ENCODE assay signal across 17 cellular contexts in genomic region chr10:22674215-22674930, GRCh38. TPM values are rescaled to one million over a fixed set of nuclear protein-coding genes. Genes with fewer than 3 reads are reported as not detected.
DNase-seq lines count a peak whose midpoint lies in the region; ATAC-seq and TF ChIP-seq lines count a peak whose summit lies in the region.
"Had no signal": no experiment of that assay in that cellular context is flagged by ENCODE, and none has a peak within 500 bp of the region (broad histone marks: within the 10 kb centered on the region; RNA-seq: fewer than 3 reads in every experiment).

No MANE protein-coding gene starts in this region.

- no peaks in the 10 kb centered on the region for H3K27me3 Mint-ChIP-seq in activated CD8-positive, alpha-beta T cell treated with anti-CD3 and anti-CD28 coated beads, Interleukin-2, amount 10 ng/mL, durations not matched to agents 7 days and 5 days (ENCODE audit: low read depth)

- WGBS in mesenchymal stem cell, result 72% methylated on average over 3 of the region's 4 CpGs

- no peak overlapping the region for H2BK120ac ChIP-seq in mesenchymal stem cell (ENCODE audit: low read depth, low read length)

- DNase-seq in A673 (ENCODE audit: low spot score), result peak; percentile 32
- no peak for DNase-seq in DND-41
- DNase-seq in activated CD8-positive, alpha-beta T cell treated with anti-CD3 and anti-CD28 coated beads, Interleukin-2, amount 10 ng/mL, durations not matched to agents 7 days and 5 days, result no peak
- peak; percentile 33 for DNase-seq in mesenchymal stem cell
- DNase-seq in NCI-H2227 (lab: John Stamatoyannopoulos, UW; ENCODE audit: unreplicated experiment), result no peak
- no peak for DNase-seq in AG08395 (ENCODE audit: low spot score)
- no peak for DNase-seq in MV-4-11 (lab: John Stamatoyannopoulos, UW)
- no peak for DNase-seq in NCI-H1694 (lab: John Stamatoyannopoulos, UW)
- DNase-seq: activated T-cell treated with anti-CD3 and anti-CD28 coated beads, Interleukin-2, amount 50 U/mL, for 4 hours; aorta; colonic mucosa; mammary epithelial cell; NCI-H146; stimulated activated CD4-positive, alpha-beta T cell treated with anti-CD3 and anti-CD28 coated beads, Interleukin-2, amount 100 ng/mL, for 24 hours; thyroid gland had no signal

- peak overlapping the region; percentile 23 for H3K27ac Mint-ChIP-seq in activated CD8-positive, alpha-beta T cell treated with anti-CD3 and anti-CD28 coated beads, Interleukin-2, amount 10 ng/mL, durations not matched to agents 7 days and 5 days
- H3K27ac Mint-ChIP-seq: T-helper 1 cell treated with Interleukin-12 subunit alpha and Interleukin-12 subunit beta and Interleukin-4 antibody, amounts not matched to agents 30 μg/mL and 1 μg/mL, for 36 hours had no signal

- H3K27me3 ChIP-seq in A673 (replicated peaks; ENCODE audit: insufficient read depth, low read depth, low read length, poor library complexity) (no peaks in the 10 kb centered on the region), DND-41 (ENCODE audit: insufficient read depth, low read length, poor library complexity) (no peaks in the 10 kb centered on the region), mesenchymal stem cell (ENCODE audit: control insufficient read depth in 1 of 2, insufficient read depth in 1 of 2, low read length in 2 of 2) (no peaks in the 10 kb centered on the region)
- H3K27me3 ChIP-seq: colonic mucosa, right atrium auricular region, thyroid gland had no signal

- H2AK5ac ChIP-seq in mesenchymal stem cell (ENCODE audit: low read length, severe bottlenecking), result no peak overlapping the region

- H2AFZ ChIP-seq in DND-41 (ENCODE audit: low read depth, low read length) (no peak overlapping the region), mesenchymal stem cell (ENCODE audit: low read depth, low read length) (no peak overlapping the region)

- no peak for ATAC-seq in DND-41 (ENCODE audit: insufficient read depth, low read depth)
- ATAC-seq in activated CD8-positive, alpha-beta T cell treated with anti-CD3 and anti-CD28 coated beads, Interleukin-2, amount 10 ng/mL, durations not matched to agents 7 days and 5 days, result no peak
- ATAC-seq: activated T-cell treated with anti-CD3 and anti-CD28 coated beads, Interleukin-2, amount 50 U/mL, for 4 hours had no signal

- no peak overlapping the region for H3K4ac ChIP-seq in mesenchymal stem cell (ENCODE audit: low read depth in 1 of 2, low read length in 2 of 2)

- no peak overlapping the region for H4K8ac ChIP-seq in mesenchymal stem cell (ENCODE audit: low read length)

- no peak overlapping the region for H3K14ac ChIP-seq in mesenchymal stem cell (ENCODE audit: low read length in 2 of 2)

- H3K4me3 ChIP-seq in A673 (ENCODE audit: low read depth, low read length, poor library complexity, severe bottlenecking), result no peak overlapping the region
- no peak overlapping the region for H3K4me3 ChIP-seq in DND-41 (ENCODE audit: low read depth in 1 of 2, low read length in 2 of 2)
- H3K4me3 ChIP-seq in mesenchymal stem cell (ENCODE audit: insufficient read depth in 1 of 2, low read depth in 1 of 2, low read length in 2 of 2), result no peak overlapping the region
- H3K4me3 ChIP-seq: colonic mucosa, right atrium auricular region, thyroid gland had no signal

- no peaks in the 10 kb centered on the region for H3K9me3 Mint-ChIP-seq in activated CD8-positive, alpha-beta T cell treated with anti-CD3 and anti-CD28 coated beads, Interleukin-2, amount 10 ng/mL, durations not matched to agents 7 days and 5 days (ENCODE audit: insufficient read depth)
- H3K9me3 Mint-ChIP-seq: activated T-cell treated with anti-CD3 and anti-CD28 coated beads, Interleukin-2, amount 50 U/mL, for 4 hours; T-helper 1 cell treated with Interleukin-12 subunit alpha and Interleukin-12 subunit beta and Interleukin-4 antibody, amounts not matched to agents 30 μg/mL and 1 μg/mL, for 36 hours had no signal

- intact Hi-C loops in A673 (cut with micrococcal nuclease; ENCODE audit: unreplicated experiment), result no loop called here

- H2BK12ac ChIP-seq in mesenchymal stem cell (ENCODE audit: low read length in 2 of 2), result no peak overlapping the region

- peak overlapping the region; percentile 24 for H3K27ac ChIP-seq in A673 (ENCODE audit: low read depth, low read length, poor library complexity, severe bottlenecking)
- peak overlapping the region; percentile 22; the same call in 1 of the 2 replicates for H3K27ac ChIP-seq in DND-41 (ENCODE audit: low read length)
- H3K27ac ChIP-seq in mesenchymal stem cell (ENCODE audit: low read length, poor library complexity, severe bottlenecking), result no peak overlapping the region
- H3K27ac ChIP-seq: colonic mucosa, right atrium auricular region, thyroid gland had no signal

- peaks cover 12% of the 10 kb centered on the region for H3K79me1 ChIP-seq in mesenchymal stem cell (replicated peaks; ENCODE audit: low read length, poor library complexity, severe bottlenecking)

- no peak overlapping the region for H3K4me3 Mint-ChIP-seq in activated CD8-positive, alpha-beta T cell treated with anti-CD3 and anti-CD28 coated beads, Interleukin-2, amount 10 ng/mL, durations not matched to agents 7 days and 5 days
- H3K4me3 Mint-ChIP-seq: activated T-cell treated with anti-CD3 and anti-CD28 coated beads, Interleukin-2, amount 50 U/mL, for 4 hours; T-helper 1 cell treated with Interleukin-12 subunit alpha and Interleukin-12 subunit beta and Interleukin-4 antibody, amounts not matched to agents 30 μg/mL and 1 μg/mL, for 36 hours had no signal

- H2BK15ac ChIP-seq in mesenchymal stem cell (ENCODE audit: low read depth, poor library complexity, severe bottlenecking), result no peak overlapping the region

- H3K18ac ChIP-seq in mesenchymal stem cell (ENCODE audit: low read depth in 1 of 2, low read length in 2 of 2), result no peak overlapping the region

- no peaks in the 10 kb centered on the region for H3K9me3 ChIP-seq in A673 (ENCODE audit: low read depth, low read length, poor library complexity, severe bottlenecking)
- H3K9me3 ChIP-seq in DND-41 (ENCODE audit: insufficient read depth, low read length, severe bottlenecking), result no peaks in the 10 kb centered on the region
- H3K9me3 ChIP-seq in mesenchymal stem cell (ENCODE audit: control insufficient read depth, low read length), result no peaks in the 10 kb centered on the region
- H3K9me3 ChIP-seq: colonic mucosa, right atrium auricular region, thyroid gland had no signal

- H3K23ac ChIP-seq in mesenchymal stem cell (ENCODE audit: low read length in 2 of 2), result no peak overlapping the region

- POLR2A ChIA-PET in A673 (lab: Charles Lee; ENCODE audit: low non-redundant PET), result no interaction called here
- POLR2A ChIA-PET in activated CD8-positive, alpha-beta T cell treated with anti-CD3 and anti-CD28 coated beads, Interleukin-2, amount 10 ng/mL, durations not matched to agents 7 days and 5 days (lab: Charles Lee), result no interaction called here

- no peak overlapping the region for H3K9ac ChIP-seq in DND-41 (ENCODE audit: low read depth, low read length)
- H3K9ac ChIP-seq in mesenchymal stem cell (ENCODE audit: low read length), result peak overlapping the region; percentile 31

- H3K4me2 ChIP-seq in DND-41 (ENCODE audit: insufficient read depth, low read length) (no peak overlapping the region), mesenchymal stem cell (ENCODE audit: low read length, poor library complexity, severe bottlenecking) (no peak overlapping the region)

- no peak overlapping the region for H4K91ac ChIP-seq in mesenchymal stem cell (ENCODE audit: low read length)

- peaks cover 59% of the 10 kb centered on the region for H4K20me1 ChIP-seq in DND-41 (ENCODE audit: insufficient read depth, low read length)

- H3K4me1 Mint-ChIP-seq in activated CD8-positive, alpha-beta T cell treated with anti-CD3 and anti-CD28 coated beads, Interleukin-2, amount 10 ng/mL, durations not matched to agents 7 days and 5 days (ENCODE audit: low read depth), result peaks cover 87% of the 10 kb centered on the region

- BruUV-seq in A673 (replicated peaks; lab: Mats Ljungman, UMichigan), result no TSS peak

- H3K36me3 ChIP-seq in A673 (ENCODE audit: insufficient read depth, low read length, poor library complexity, severe bottlenecking), result no peaks in the 10 kb centered on the region
- H3K36me3 ChIP-seq in DND-41 (ENCODE audit: insufficient read depth, low read length), result no peaks in the 10 kb centered on the region
- peaks cover 0 to 2% of the 10 kb centered on the region in 2 experiments for H3K36me3 ChIP-seq in mesenchymal stem cell (ENCODE audit: control insufficient read depth in 1 of 2, insufficient read depth in 2 of 2, low read depth in 1 of 2, low read length in 2 of 2)
- H3K36me3 ChIP-seq: colonic mucosa, right atrium auricular region, thyroid gland had no signal

- peaks cover 99% of the 10 kb centered on the region for H3K79me2 ChIP-seq in DND-41 (ENCODE audit: insufficient read depth, low read length)

- CTCF ChIA-PET in A673 (lab: Charles Lee), result no interaction called here
- CTCF ChIA-PET in activated CD8-positive, alpha-beta T cell treated with anti-CD3 and anti-CD28 coated beads, Interleukin-2, amount 10 ng/mL, durations not matched to agents 7 days and 5 days (lab: Charles Lee), result no interaction called here

- H2BK5ac ChIP-seq in mesenchymal stem cell (ENCODE audit: low read depth, low read length, poor library complexity, severe bottlenecking), result no peak overlapping the region

- no peak for TF ChIP-seq CTCF in A673 (conservative IDR thresholded peaks at IDR 0.05; ENCODE audit: low read depth, low read length)
- TF ChIP-seq CTCF in DND-41 (IDR thresholded peaks at IDR 0.05; ENCODE audit: borderline replicate concordance, extremely low read depth, low read length, poor library complexity, severe bottlenecking), result no peak

- peaks cover 21% of the 10 kb centered on the region for H3K4me1 ChIP-seq in A673 (ENCODE audit: insufficient read depth, low read length, poor library complexity, severe bottlenecking)
- H3K4me1 ChIP-seq in DND-41 (ENCODE audit: insufficient read depth, low read length), result peaks cover 41% of the 10 kb centered on the region
- H3K4me1 ChIP-seq in mesenchymal stem cell (ENCODE audit: control insufficient read depth, insufficient read depth, low read depth, low read length), result peaks cover 2% of the 10 kb centered on the region
- H3K4me1 ChIP-seq: colonic mucosa had no signal

- H3K36me3 Mint-ChIP-seq in activated CD8-positive, alpha-beta T cell treated with anti-CD3 and anti-CD28 coated beads, Interleukin-2, amount 10 ng/mL, durations not matched to agents 7 days and 5 days (ENCODE audit: low read depth), result peaks cover 54% of the 10 kb centered on the region

RNA-seq across cellular contexts. Expression of gene PIP4K2A, which starts 40.0 kb away (rescaled TPM):
- 18.3 and 19.8 TPM in 2 replicates for total RNA-seq in A673 (2021)
- 100 to 1,000 TPM; 154 to 164 TPM for total RNA-seq in activated CD8-positive, alpha-beta T cell treated with anti-CD3 and anti-CD28 coated beads, Interleukin-2, amount 10 ng/mL, durations not matched to agents 7 days and 5 days
- 53.7 TPM for polyA plus RNA-seq in mesenchymal stem cell (2013, experiment 1 of 2)
- 51.9 TPM for polyA plus RNA-seq in mesenchymal stem cell (2013, experiment 2 of 2)

Comparison
In these comparisons a context has a peak if more than half of its experiments do, and no peak if none do; other contexts are left out.
1. DNase-seq: peak in A673 (single experiment) and mesenchymal stem cell (single experiment); none in DND-41 (single experiment), activated CD8-positive, alpha-beta T cell treated with anti-CD3 and anti-CD28 coated beads, Interleukin-2, amount 10 ng/mL, durations not matched to agents 7 days and 5 days (single experiment), NCI-H2227 (single experiment), AG08395 (single experiment), MV-4-11 (single experiment) and NCI-H1694 (single experiment).